Comparison of ENCODE assay signal across 11 cellular contexts in genomic region chr6:132751306-132751705, GRCh38. TPM values are rescaled to one million over a fixed set of nuclear protein-coding genes. Genes with fewer than 3 reads are reported as not detected.
DNase-seq lines count a peak whose midpoint lies in the region; ATAC-seq and TF ChIP-seq lines count a peak whose summit lies in the region.
"Had no signal": no experiment of that assay in that cellular context is flagged by ENCODE, and none has a peak within 500 bp of the region (broad histone marks: within the 10 kb centered on the region; RNA-seq: fewer than 3 reads in every experiment).

No MANE protein-coding gene starts in this region.

- H3K9me3 ChIP-seq in neutrophil = no peaks in the 10 kb centered on the region
- H3K9me3 ChIP-seq in mucosa of descending colon = no peaks in the 10 kb centered on the region

- intact Hi-C loops in mucosa of descending colon (cut with DNase I, micrococcal nuclease) = no loop called here

- ATAC-seq in activated CD8-positive, alpha-beta memory T cell treated with anti-CD3 and anti-CD28 coated beads, Interleukin-2, amount 10 ng/mL, durations not matched to agents 7 days and 5 days = no peak
- ATAC-seq in HG02642 (IDR thresholded peaks at IDR 0.05; ENCODE audit: poor library complexity, unreplicated experiment) = peak; percentile 49
- ATAC-seq in HG03558 (IDR thresholded peaks at IDR 0.05; ENCODE audit: extremely low read depth, unreplicated experiment) = peak; percentile 32
- ATAC-seq in mucosa of descending colon = no peak

- peak overlapping the region; percentile 87 for H3K27ac Mint-ChIP-seq in activated CD8-positive, alpha-beta memory T cell treated with anti-CD3 and anti-CD28 coated beads, Interleukin-2, amount 10 ng/mL, durations not matched to agents 7 days and 5 days

- CTCF ChIA-PET in activated CD8-positive, alpha-beta memory T cell treated with anti-CD3 and anti-CD28 coated beads, Interleukin-2, amount 10 ng/mL, durations not matched to agents 7 days and 5 days (lab: Charles Lee) = interaction anchor here (1.2 to 1.9 kb wide), 4 partner anchors 11 to 42 kb away, joined by 3 to 9 read pairs (median 3); no protein-coding TSS in a partner anchor

- peak; percentile 60 for DNase-seq in activated CD8-positive, alpha-beta memory T cell treated with anti-CD3 and anti-CD28 coated beads, Interleukin-2, amount 10 ng/mL, durations not matched to agents 7 days and 5 days
- DNase-seq in activated CD8-positive, alpha-beta memory T cell treated with anti-CD3 and anti-CD28 coated beads, Interleukin-2, amount 50 U/mL, for 4 hours = no peak
- DNase-seq in mucosa of descending colon (no peak), SKM-1 treated with dmso at 0.1 percent for 144 hours (lab: John Stamatoyannopoulos, UW; ENCODE audit: unreplicated experiment) (no peak), SW 1271 (lab: John Stamatoyannopoulos, UW) (no peak)
- DNase-seq: mesenchymal stem cell, NCI-H1930 had no signal

- peaks cover 42% of the 10 kb centered on the region for H3K4me1 Mint-ChIP-seq in activated CD8-positive, alpha-beta memory T cell treated with anti-CD3 and anti-CD28 coated beads, Interleukin-2, amount 10 ng/mL, durations not matched to agents 7 days and 5 days

- no peaks in the 10 kb centered on the region for H3K9me3 Mint-ChIP-seq in activated CD8-positive, alpha-beta memory T cell treated with anti-CD3 and anti-CD28 coated beads, Interleukin-2, amount 10 ng/mL, durations not matched to agents 7 days and 5 days (ENCODE audit: low read depth)

- H3K27ac ChIP-seq in neutrophil = peak overlapping the region; percentile 91

- H3K27me3 ChIP-seq in neutrophil = no peaks in the 10 kb centered on the region

- TF ChIP-seq CTCF in neutrophil (IDR thresholded peaks at IDR 0.05) (no peak), mucosa of descending colon (IDR thresholded peaks at IDR 0.05) (no peak)

- no peaks in the 10 kb centered on the region for H3K27me3 Mint-ChIP-seq in activated CD8-positive, alpha-beta memory T cell treated with anti-CD3 and anti-CD28 coated beads, Interleukin-2, amount 10 ng/mL, durations not matched to agents 7 days and 5 days

- H3K36me3 ChIP-seq in neutrophil = peaks cover 98% of the 10 kb centered on the region
- H3K36me3 ChIP-seq in mucosa of descending colon (ENCODE audit: low read depth) = no peaks in the 10 kb centered on the region

- H3K4me3 Mint-ChIP-seq in activated CD8-positive, alpha-beta memory T cell treated with anti-CD3 and anti-CD28 coated beads, Interleukin-2, amount 10 ng/mL, durations not matched to agents 7 days and 5 days = peak overlapping the region; percentile 57

- peaks cover 41% of the 10 kb centered on the region for H3K36me3 Mint-ChIP-seq in activated CD8-positive, alpha-beta memory T cell treated with anti-CD3 and anti-CD28 coated beads, Interleukin-2, amount 10 ng/mL, durations not matched to agents 7 days and 5 days

- H3K4me3 ChIP-seq in neutrophil (ENCODE audit: low read depth in 1 of 2, low read length in 1 of 2) (peak overlapping the region; percentile 84 to 86), mucosa of descending colon (no peak overlapping the region)

- H3K4me1 ChIP-seq in neutrophil (ENCODE audit: control insufficient read depth in 1 of 2, insufficient read depth in 1 of 2, low read depth in 1 of 2, low read length in 1 of 2) (peaks cover 84 to 95% of the 10 kb centered on the region in 2 experiments), mucosa of descending colon (ENCODE audit: low read depth) (no peaks in the 10 kb centered on the region)

RNA-seq across cellular contexts. Expression of gene VNN2, which starts 6.4 kb away (rescaled TPM):
- total RNA-seq in activated CD8-positive, alpha-beta memory T cell treated with anti-CD3 and anti-CD28 coated beads, Interleukin-2, amount 10 ng/mL, durations not matched to agents 7 days and 5 days = 10 to 100 TPM; 12.6 to 16.2 TPM
- 1 to 10 TPM in 2 of 3 donors, under 1 TPM in 1; 0.20 to 2.3 (median 1.6) TPM for total RNA-seq in mucosa of descending colon
- total RNA-seq: glomerular endothelial cell had no signal

RNA-seq across cellular contexts. Expression of gene VNN1, which starts 37.5 kb away (rescaled TPM):
- total RNA-seq in activated CD8-positive, alpha-beta memory T cell treated with anti-CD3 and anti-CD28 coated beads, Interleukin-2, amount 10 ng/mL, durations not matched to agents 7 days and 5 days = not detected
- 1 to 10 TPM in 1 of 3 donors, under 1 TPM in 2; 0.55 to 2.3 (median 0.82) TPM for total RNA-seq in mucosa of descending colon

RNA-seq across cellular contexts. Expression of gene SLC18B1, which starts 47.1 kb away (rescaled TPM):
- 1 to 10 TPM; 6.4 to 7.8 TPM for total RNA-seq in activated CD8-positive, alpha-beta memory T cell treated with anti-CD3 and anti-CD28 coated beads, Interleukin-2, amount 10 ng/mL, durations not matched to agents 7 days and 5 days
- total RNA-seq in mucosa of descending colon = 10 to 100 TPM; 11.0 to 15.4 (median 11.9) TPM

Comparison
In these comparisons a context has a peak if more than half of its experiments do, and no peak if none do; other contexts are left out.
1. ATAC-seq: peak in HG02642 (single experiment) and HG03558 (single experiment); none in activated CD8-positive, alpha-beta memory T cell treated with anti-CD3 and anti-CD28 coated beads, Interleukin-2, amount 10 ng/mL, durations not matched to agents 7 days and 5 days (single experiment) and mucosa of descending colon (single experiment).
2. RNA of gene VNN2, which starts 6.4 kb away (total RNA-seq): 12.6 to 16.2 TPM in activated CD8-positive, alpha-beta memory T cell treated with anti-CD3 and anti-CD28 coated beads, Interleukin-2, amount 10 ng/mL, durations not matched to agents 7 days and 5 days; 0.20 to 2.3 TPM in mucosa of descending colon; every median in the first group is over 4 times any median in the second.